Comparison of ENCODE assay signal across 21 cellular contexts in the genomic region with DNA sequence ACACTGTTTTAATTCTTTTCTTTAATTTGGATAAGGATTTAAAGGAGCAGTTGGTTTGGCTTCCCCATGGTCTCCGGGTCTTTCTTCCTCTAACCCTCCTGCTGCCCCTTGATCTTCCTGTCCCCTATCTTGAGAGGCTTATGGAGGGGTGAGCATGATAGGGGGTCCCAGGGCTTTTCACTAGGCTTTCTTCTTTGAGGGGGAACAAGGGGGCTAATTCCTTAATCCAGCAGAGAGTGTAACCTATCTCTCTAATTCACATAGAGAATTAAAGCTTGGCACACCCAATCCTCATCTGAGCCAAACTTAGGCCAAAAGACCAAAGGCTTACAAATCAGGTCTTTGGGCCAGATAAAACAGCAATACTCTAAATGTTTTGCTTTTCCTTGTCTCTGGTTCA. TPM values are rescaled to one million over a fixed set of nuclear protein-coding genes. Genes with fewer than 3 reads are reported as not detected.
DNase-seq lines count a peak whose midpoint lies in the region; ATAC-seq and TF ChIP-seq lines count a peak whose summit lies in the region.
"Had no signal": no experiment of that assay in that cellular context is flagged by ENCODE, and none has a peak within 500 bp of the region (broad histone marks: within the 10 kb centered on the region; RNA-seq: fewer than 3 reads in every experiment).

No MANE protein-coding gene starts in this region.

- H3K9me3 Mint-ChIP-seq in activated CD8-positive, alpha-beta memory T cell treated with anti-CD3 and anti-CD28 coated beads, Interleukin-2, amount 10 ng/mL, durations not matched to agents 7 days and 5 days (ENCODE audit: low read depth): no peaks in the 10 kb centered on the region
- H3K9me3 Mint-ChIP-seq in dendritic cell treated with granulocyte-macrophage colony-stimulating factor and Interleukin-4, amounts not matched to agents 40 ng/mL and 50 ng/mL, for 4 days: no peaks in the 10 kb centered on the region
- no peaks in the 10 kb centered on the region for H3K9me3 Mint-ChIP-seq in nephron progenitor cell
- H3K9me3 Mint-ChIP-seq: CD4-positive, alpha-beta memory T cell; H9 had no signal

- CTCF ChIA-PET in activated CD8-positive, alpha-beta memory T cell treated with anti-CD3 and anti-CD28 coated beads, Interleukin-2, amount 10 ng/mL, durations not matched to agents 7 days and 5 days (lab: Charles Lee): no interaction called here

- peak overlapping the region; percentile 32 for H3K27ac Mint-ChIP-seq in activated CD8-positive, alpha-beta memory T cell treated with anti-CD3 and anti-CD28 coated beads, Interleukin-2, amount 10 ng/mL, durations not matched to agents 7 days and 5 days
- peak overlapping the region; percentile 52 for H3K27ac Mint-ChIP-seq in dendritic cell treated with granulocyte-macrophage colony-stimulating factor and Interleukin-4, amounts not matched to agents 40 ng/mL and 50 ng/mL, for 4 days
- H3K27ac Mint-ChIP-seq in nephron progenitor cell: peak overlapping the region; percentile 97
- H3K27ac Mint-ChIP-seq: CD4-positive, alpha-beta memory T cell had no signal

- intact Hi-C loops in dendritic cell treated with granulocyte-macrophage colony-stimulating factor and Interleukin-4, amounts not matched to agents 40 ng/mL and 50 ng/mL, for 4 days (cut with micrococcal nuclease): no loop called here
- intact Hi-C loops in sciatic nerve (cut with DNase I): no loop called here

- no peak for TF ChIP-seq CTCF in nephron progenitor cell (IDR thresholded peaks at IDR 0.05)

- H3K4me3 Mint-ChIP-seq in activated CD8-positive, alpha-beta memory T cell treated with anti-CD3 and anti-CD28 coated beads, Interleukin-2, amount 10 ng/mL, durations not matched to agents 7 days and 5 days: no peak overlapping the region
- H3K4me3 Mint-ChIP-seq in dendritic cell treated with granulocyte-macrophage colony-stimulating factor and Interleukin-4, amounts not matched to agents 40 ng/mL and 50 ng/mL, for 4 days: no peak overlapping the region
- H3K4me3 Mint-ChIP-seq in nephron progenitor cell: no peak overlapping the region
- H3K4me3 Mint-ChIP-seq: CD4-positive, alpha-beta memory T cell; H9 had no signal

- H3K4me1 Mint-ChIP-seq in activated CD8-positive, alpha-beta memory T cell treated with anti-CD3 and anti-CD28 coated beads, Interleukin-2, amount 10 ng/mL, durations not matched to agents 7 days and 5 days: peaks cover 16% of the 10 kb centered on the region
- H3K4me1 Mint-ChIP-seq in dendritic cell treated with granulocyte-macrophage colony-stimulating factor and Interleukin-4, amounts not matched to agents 40 ng/mL and 50 ng/mL, for 4 days (ENCODE audit: low read depth): no peaks in the 10 kb centered on the region
- H3K4me1 Mint-ChIP-seq in nephron progenitor cell: no peaks in the 10 kb centered on the region

- H3K27me3 Mint-ChIP-seq in activated CD8-positive, alpha-beta memory T cell treated with anti-CD3 and anti-CD28 coated beads, Interleukin-2, amount 10 ng/mL, durations not matched to agents 7 days and 5 days: no peaks in the 10 kb centered on the region
- H3K27me3 Mint-ChIP-seq in dendritic cell treated with granulocyte-macrophage colony-stimulating factor and Interleukin-4, amounts not matched to agents 40 ng/mL and 50 ng/mL, for 4 days: peaks cover 5% of the 10 kb centered on the region
- H3K27me3 Mint-ChIP-seq in nephron progenitor cell (ENCODE audit: low read depth, poor library complexity): no peaks in the 10 kb centered on the region
- H3K27me3 Mint-ChIP-seq: CD4-positive, alpha-beta memory T cell had no signal

- no peak for ATAC-seq in activated CD8-positive, alpha-beta memory T cell treated with anti-CD3 and anti-CD28 coated beads, Interleukin-2, amount 10 ng/mL, durations not matched to agents 7 days and 5 days
- ATAC-seq in sciatic nerve: peak; percentile 56
- ATAC-seq: HCT116 had no signal

- DNase-seq in activated CD8-positive, alpha-beta memory T cell treated with anti-CD3 and anti-CD28 coated beads, Interleukin-2, amount 10 ng/mL, durations not matched to agents 7 days and 5 days: no peak
- DNase-seq in activated CD8-positive, alpha-beta memory T cell treated with anti-CD3 and anti-CD28 coated beads, Interleukin-2, amount 50 U/mL, for 48 hours: no peak
- DNase-seq in nephron progenitor cell (no peak), sciatic nerve (ENCODE audit: low spot score) (no peak), T1000 (lab: John Stamatoyannopoulos, UW) (no peak), iPS-NIHi7 (ENCODE audit: extremely low spot score) (no peak)
- DNase-seq: C1 segment of cervical spinal cord; Calu3; CD4-positive, alpha-beta memory T cell; COR-L47; DMS53; DMS79 treated with DMSO at 0.1 percent for 48 hours; GF-D8; GM23248; H9 had no signal

- peaks cover 21% of the 10 kb centered on the region for H3K36me3 Mint-ChIP-seq in activated CD8-positive, alpha-beta memory T cell treated with anti-CD3 and anti-CD28 coated beads, Interleukin-2, amount 10 ng/mL, durations not matched to agents 7 days and 5 days
- no peaks in the 10 kb centered on the region for H3K36me3 Mint-ChIP-seq in dendritic cell treated with granulocyte-macrophage colony-stimulating factor and Interleukin-4, amounts not matched to agents 40 ng/mL and 50 ng/mL, for 4 days (ENCODE audit: low read depth)
- peaks cover 24% of the 10 kb centered on the region for H3K36me3 Mint-ChIP-seq in nephron progenitor cell (ENCODE audit: low read depth)
- H3K36me3 Mint-ChIP-seq: CD4-positive, alpha-beta memory T cell had no signal

RNA-seq across cellular contexts. Expression of a gene that starts 21.5 kb away (rescaled TPM):
- under 1 TPM in 1 of 2 experiments, not detected in 1; 0.16 TPM for total RNA-seq in activated CD8-positive, alpha-beta memory T cell treated with anti-CD3 and anti-CD28 coated beads, Interleukin-2, amount 10 ng/mL, durations not matched to agents 7 days and 5 days
- total RNA-seq in sciatic nerve: 0.36 TPM
- total RNA-seq: A172; CD4-positive, alpha-beta memory T cell; Daoy; G401; GM23248; H4; H9 had no signal

RNA-seq across cellular contexts. Expression of a gene that starts 31.2 kb away (rescaled TPM):
- 10 to 100 TPM; 48.6 to 50.7 TPM for total RNA-seq in activated CD8-positive, alpha-beta memory T cell treated with anti-CD3 and anti-CD28 coated beads, Interleukin-2, amount 10 ng/mL, durations not matched to agents 7 days and 5 days
- 44.1 TPM for total RNA-seq in sciatic nerve

Comparison
In these comparisons a context has a peak if more than half of its experiments do, and no peak if none do; other contexts are left out.
1. H3K27ac Mint-ChIP-seq: peak in every context shown above with its lines; median percentile 97 in nephron progenitor cell; 52 in dendritic cell treated with granulocyte-macrophage colony-stimulating factor and Interleukin-4, amounts not matched to agents 40 ng/mL and 50 ng/mL, for 4 days; 32 in activated CD8-positive, alpha-beta memory T cell treated with anti-CD3 and anti-CD28 coated beads, Interleukin-2, amount 10 ng/mL, durations not matched to agents 7 days and 5 days.